In the genomic region with DNA sequence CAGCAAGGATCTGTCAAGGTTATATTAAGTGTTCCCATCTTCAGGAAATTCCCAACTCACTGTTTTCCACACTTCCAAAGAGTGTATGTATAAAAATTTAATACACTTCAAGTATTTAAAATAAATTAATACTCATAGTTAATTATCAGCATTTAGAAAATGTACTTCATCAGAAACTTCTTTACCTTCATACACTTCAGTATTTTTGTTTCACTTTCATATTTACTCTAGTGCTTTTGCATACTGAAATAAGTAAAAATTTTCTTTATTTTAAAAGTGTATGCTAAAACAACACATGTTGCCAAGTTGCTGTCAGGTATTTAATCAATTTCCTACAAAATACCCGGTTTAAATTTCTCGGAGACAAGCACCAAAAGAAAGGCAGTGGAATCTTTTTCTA, we compare ENCODE assay signal across 9 cellular contexts. TPM values are rescaled to one million over a fixed set of nuclear protein-coding genes. Genes with fewer than 3 reads are reported as not detected.
DNase-seq lines count a peak whose midpoint lies in the region; ATAC-seq and TF ChIP-seq lines count a peak whose summit lies in the region.
"Had no signal": no experiment of that assay in that cellular context is flagged by ENCODE, and none has a peak within 500 bp of the region (broad histone marks: within the 10 kb centered on the region; RNA-seq: fewer than 3 reads in every experiment).

No MANE protein-coding gene starts in this region.

- TF ChIP-seq EP300 in esophagus muscularis mucosa (IDR thresholded peaks at IDR 0.05), result no peak

- H3K4me3 ChIP-seq in left ventricle myocardium inferior, result peak overlapping the region; percentile 50
- peak overlapping the region; percentile 6 to 36 (median 27) for H3K4me3 ChIP-seq in esophagus muscularis mucosa
- H3K4me3 ChIP-seq in vagina, result no peak overlapping the region

- 6% methylated on average over 2 of the region's 2 CpGs for WGBS in esophagus muscularis mucosa

- DNase-seq in left ventricle myocardium inferior (no peak), Right ventricle myocardium superior (no peak), esophagus muscularis mucosa (ENCODE audit: extremely low spot score) (no peak), vagina (ENCODE audit: extremely low spot score in 2 of 2) (no peak), hypothalamus (lab: John Stamatoyannopoulos, UW) (no peak), NCI-H2107 treated with DMSO at 0.1 percent for 48 hours (lab: John Stamatoyannopoulos, UW; ENCODE audit: unreplicated experiment) (no peak)
- no peak for DNase-seq in activated CD8-positive, alpha-beta memory T cell treated with anti-CD3 and anti-CD28 coated beads, Interleukin-2, amount 50 U/mL, for 4 hours
- DNase-seq: NCI-H2227 treated with DMSO at 0.1 percent for 48 hours had no signal

- TF ChIP-seq CTCF in left ventricle myocardium inferior (IDR thresholded peaks at IDR 0.05; ENCODE audit: borderline replicate concordance) (no peak), esophagus muscularis mucosa (IDR thresholded peaks at IDR 0.05) (no peak), vagina (IDR thresholded peaks at IDR 0.05) (no peak)

- TF ChIP-seq POLR2A in esophagus muscularis mucosa (IDR thresholded peaks at IDR 0.05; ENCODE audit: low read depth) (no peak), vagina (IDR thresholded peaks at IDR 0.05) (no peak)

- no peaks in the 10 kb centered on the region for H3K27me3 ChIP-seq in left ventricle myocardium inferior (ENCODE audit: low read depth)
- no peaks in the 10 kb centered on the region for H3K27me3 ChIP-seq in esophagus muscularis mucosa
- no peaks in the 10 kb centered on the region for H3K27me3 ChIP-seq in vagina

- no peaks in the 10 kb centered on the region for H3K36me3 ChIP-seq in left ventricle myocardium inferior
- peaks cover 0 to 3% (median 0%) of the 10 kb centered on the region in 4 donors for H3K36me3 ChIP-seq in esophagus muscularis mucosa
- no peaks in the 10 kb centered on the region for H3K36me3 ChIP-seq in vagina

- H3K9me3 ChIP-seq in left ventricle myocardium inferior (replicated peaks) (no peaks in the 10 kb centered on the region), esophagus muscularis mucosa (no peaks in the 10 kb centered on the region), vagina (no peaks in the 10 kb centered on the region)

- H3K27ac ChIP-seq in left ventricle myocardium inferior (replicated peaks) (peak overlapping the region; percentile 52), esophagus muscularis mucosa (replicated peaks in 1 of 4) (peak overlapping the region in 3 of 4 donors; percentile 13 to 26 (median 25)), vagina (peak overlapping the region; percentile 20)

- no peak for ATAC-seq in Right ventricle myocardium superior (ENCODE audit: poor library complexity)
- ATAC-seq in HG03565 (IDR thresholded peaks at IDR 0.05; ENCODE audit: unreplicated experiment), result peak; percentile 26

- intact Hi-C loops in left ventricle myocardium inferior (cut with micrococcal nuclease) (no loop called here), Right ventricle myocardium superior (cut with DNase I) (no loop called here), esophagus muscularis mucosa (cut with DNase I) (no loop called here), vagina (cut with DNase I) (no loop called here)

- H3K4me1 ChIP-seq in left ventricle myocardium inferior, result peaks cover 96% of the 10 kb centered on the region
- H3K4me1 ChIP-seq in esophagus muscularis mucosa, result peaks cover 38 to 62% (median 46%) of the 10 kb centered on the region in 4 donors
- peaks cover 46% of the 10 kb centered on the region for H3K4me1 ChIP-seq in vagina

RNA-seq across cellular contexts. Expression of a gene that starts 16.5 kb away (rescaled TPM):
- total RNA-seq in left ventricle myocardium inferior (35.0 TPM), Right ventricle myocardium superior (25.6 TPM), esophagus muscularis mucosa (10 to 100 TPM; 22.5 to 34.1 (median 26.1) TPM), vagina (39.3 TPM)

Comparison
In these comparisons a context has a peak if more than half of its experiments do, and no peak if none do; other contexts are left out.
1. H3K4me3 ChIP-seq: peak in left ventricle myocardium inferior (single experiment) and esophagus muscularis mucosa (4 of 4); none in vagina (0 of 2).
2. Peak in every context shown above with its lines, with median percentiles within 50 percentile points of each other: H3K27ac ChIP-seq.